2 cellular contexts compared by ENCODE assay signal in the genomic region with DNA sequence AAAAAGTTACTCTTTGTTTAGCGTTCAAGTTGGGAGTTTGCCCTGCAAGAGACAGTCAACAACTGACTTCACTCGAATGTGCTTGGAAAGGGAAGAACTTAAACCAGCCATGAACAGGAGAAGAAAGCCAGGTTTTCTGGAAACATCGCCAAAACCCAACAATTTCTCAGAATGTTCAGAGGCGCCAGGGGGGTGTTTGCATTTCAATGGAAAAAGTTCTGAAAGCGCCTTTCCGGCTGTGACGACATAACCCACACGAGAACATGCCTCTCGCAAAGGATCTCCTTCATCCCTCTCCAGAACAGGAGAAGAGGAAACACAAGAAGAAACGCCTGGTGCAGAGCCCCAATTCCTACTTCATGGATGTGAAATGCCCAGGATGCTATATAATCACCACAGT.
TF ChIP-seq lines count a peak whose summit lies in the region.

No MANE protein-coding gene starts in this region.

TF ChIP-seq in GM23338, 12 proteins besides CTCF, POLR2A, EP300 and RAD21 (continues in another document):
- no peak for TF ChIP-seq ZNF462 (CRISPR knock-in tag; IDR thresholded peaks at IDR 0.05)
- TF ChIP-seq CREB1 (CRISPR knock-in tag; IDR thresholded peaks at IDR 0.05; ENCODE audit: low read depth): no peak
- no peak for TF ChIP-seq POLR2AphosphoS5 (IDR thresholded peaks at IDR 0.05; ENCODE audit: low read depth)
- TF ChIP-seq REST (IDR thresholded peaks at IDR 0.05; ENCODE audit: unreplicated experiment): no peak
- TF ChIP-seq, protein P1, sequence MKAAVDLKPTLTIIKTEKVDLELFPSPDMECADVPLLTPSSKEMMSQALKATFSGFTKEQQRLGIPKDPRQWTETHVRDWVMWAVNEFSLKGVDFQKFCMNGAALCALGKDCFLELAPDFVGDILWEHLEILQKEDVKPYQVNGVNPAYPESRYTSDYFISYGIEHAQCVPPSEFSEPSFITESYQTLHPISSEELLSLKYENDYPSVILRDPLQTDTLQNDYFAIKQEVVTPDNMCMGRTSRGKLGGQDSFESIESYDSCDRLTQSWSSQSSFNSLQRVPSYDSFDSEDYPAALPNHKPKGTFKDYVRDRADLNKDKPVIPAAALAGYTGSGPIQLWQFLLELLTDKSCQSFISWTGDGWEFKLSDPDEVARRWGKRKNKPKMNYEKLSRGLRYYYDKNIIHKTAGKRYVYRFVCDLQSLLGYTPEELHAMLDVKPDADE (IDR thresholded peaks at IDR 0.05): no peak
- TF ChIP-seq EZH2 (IDR thresholded peaks at IDR 0.05; ENCODE audit: low read depth, unreplicated experiment): no peak
- no peak for TF ChIP-seq STAT1 (IDR thresholded peaks at IDR 0.05; ENCODE audit: unreplicated experiment)
- no peak for TF ChIP-seq ZNF114 (CRISPR knock-in tag; IDR thresholded peaks at IDR 0.05)
- TF ChIP-seq JUNB (IDR thresholded peaks at IDR 0.05; ENCODE audit: unreplicated experiment): no peak
- TF ChIP-seq ZNF331 (CRISPR knock-in tag; IDR thresholded peaks at IDR 0.05; ENCODE audit: low read depth): no peak

TF ChIP-seq in GM12878, 131 proteins besides CTCF, POLR2A, EP300 and RAD21:
- no peak for TF ChIP-seq RELB (IDR thresholded peaks at IDR 0.05; ENCODE audit: low read depth)
- no peak for TF ChIP-seq USF1 (IDR thresholded peaks at IDR 0.05; ENCODE audit: borderline replicate concordance, extremely low read length, insufficient read depth, low read depth, low read length)
- TF ChIP-seq, protein P2, sequence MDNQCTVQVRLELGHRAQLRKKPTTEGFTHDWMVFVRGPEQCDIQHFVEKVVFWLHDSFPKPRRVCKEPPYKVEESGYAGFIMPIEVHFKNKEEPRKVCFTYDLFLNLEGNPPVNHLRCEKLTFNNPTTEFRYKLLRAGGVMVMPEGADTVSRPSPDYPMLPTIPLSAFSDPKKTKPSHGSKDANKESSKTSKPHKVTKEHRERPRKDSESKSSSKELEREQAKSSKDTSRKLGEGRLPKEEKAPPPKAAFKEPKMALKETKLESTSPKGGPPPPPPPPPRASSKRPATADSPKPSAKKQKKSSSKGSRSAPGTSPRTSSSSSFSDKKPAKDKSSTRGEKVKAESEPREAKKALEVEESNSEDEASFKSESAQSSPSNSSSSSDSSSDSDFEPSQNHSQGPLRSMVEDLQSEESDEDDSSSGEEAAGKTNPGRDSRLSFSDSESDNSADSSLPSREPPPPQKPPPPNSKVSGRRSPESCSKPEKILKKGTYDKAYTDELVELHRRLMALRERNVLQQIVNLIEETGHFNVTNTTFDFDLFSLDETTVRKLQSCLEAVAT (IDR thresholded peaks at IDR 0.05): peak; percentile 68
- TF ChIP-seq SREBF2 (IDR thresholded peaks at IDR 0.05; ENCODE audit: low read length): no peak
- TF ChIP-seq, protein P3, sequence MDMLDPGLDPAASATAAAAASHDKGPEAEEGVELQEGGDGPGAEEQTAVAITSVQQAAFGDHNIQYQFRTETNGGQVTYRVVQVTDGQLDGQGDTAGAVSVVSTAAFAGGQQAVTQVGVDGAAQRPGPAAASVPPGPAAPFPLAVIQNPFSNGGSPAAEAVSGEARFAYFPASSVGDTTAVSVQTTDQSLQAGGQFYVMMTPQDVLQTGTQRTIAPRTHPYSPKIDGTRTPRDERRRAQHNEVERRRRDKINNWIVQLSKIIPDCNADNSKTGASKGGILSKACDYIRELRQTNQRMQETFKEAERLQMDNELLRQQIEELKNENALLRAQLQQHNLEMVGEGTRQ (IDR thresholded peaks at IDR 0.05; ENCODE audit: borderline replicate concordance, low read depth, low read length): no peak
- no peak for TF ChIP-seq MTA3 (IDR thresholded peaks at IDR 0.05; ENCODE audit: borderline replicate concordance, low read length)
- no peak for TF ChIP-seq STAT3 (IDR thresholded peaks at IDR 0.05; ENCODE audit: low read depth, low read length)
TF ChIP-seq in GM12878: peak in this region for 1.
